Comparison of ENCODE assay signal across 10 cellular contexts in genomic region chr5:172411423-172412111, GRCh38. TPM values are rescaled to one million over a fixed set of nuclear protein-coding genes. Genes with fewer than 3 reads are reported as not detected.
DNase-seq lines count a peak whose midpoint lies in the region; ATAC-seq, FAIRE-seq and TF ChIP-seq lines count a peak whose summit lies in the region.
"Had no signal": no experiment of that assay in that cellular context is flagged by ENCODE, and none has a peak within 500 bp of the region (broad histone marks: within the 10 kb centered on the region; RNA-seq: fewer than 3 reads in every experiment).

No MANE protein-coding gene starts in this region.

- 87% methylated on average over 7 of the region's 7 CpGs for WGBS in HepG2 (ENCODE audit: low lambda C conversion rate)
- 95% methylated on average over 7 of the region's 7 CpGs for WGBS in right lobe of liver (ENCODE audit: insufficient coverage, low coverage, low lambda C conversion rate, missing lambda C conversion rate)

- H2AFZ ChIP-seq in HepG2 (ENCODE audit: low read length) (no peak overlapping the region), neural progenitor cell (replicated peaks) (no peak overlapping the region)

- H3K9me3 ChIP-seq in HepG2 (ENCODE audit: low read length), result no peaks in the 10 kb centered on the region
- H3K9me3 ChIP-seq in right lobe of liver, result no peaks in the 10 kb centered on the region
- H3K9me3 ChIP-seq in neural progenitor cell (ENCODE audit: low read depth), result no peaks in the 10 kb centered on the region
- no peaks in the 10 kb centered on the region for H3K9me3 ChIP-seq in upper lobe of right lung

- no peak overlapping the region for H3K4me3 Mint-ChIP-seq in neural progenitor cell
- H3K4me3 Mint-ChIP-seq in stimulated activated memory B cell treated with anti-CD40 and anti-IgM and Interleukin-4, amounts not matched to agents 10 μg/mL and 1 μg/mL and 100 μg/mL, for 72 hours, result no peak overlapping the region
- H3K4me3 Mint-ChIP-seq: CD4-positive, alpha-beta T cell had no signal

- TF ChIP-seq EP300 in HepG2 (IDR thresholded peaks at IDR 0.05; ENCODE audit: low read depth in 2 of 2, low read length in 2 of 2) (no peak), HepG2 (CRISPR knock-in tag; IDR thresholded peaks at IDR 0.05; ENCODE audit: borderline replicate concordance) (no peak)

- intact Hi-C loops in HepG2 (cut with micrococcal nuclease; ENCODE audit: unreplicated experiment) (no loop called here), right lobe of liver (cut with DNase I) (no loop called here), upper lobe of right lung (cut with DNase I) (no loop called here)

- TF ChIP-seq CTCF in HepG2 (CRISPR knock-in tag; IDR thresholded peaks at IDR 0.05), result no peak
- TF ChIP-seq CTCF in right lobe of liver (IDR thresholded peaks at IDR 0.05), result no peak
- no peak for TF ChIP-seq CTCF in neural progenitor cell (IDR thresholded peaks at IDR 0.05)
- no peak for TF ChIP-seq CTCF in upper lobe of right lung (IDR thresholded peaks at IDR 0.05)

- peak overlapping the region; percentile 16 for H3K27ac Mint-ChIP-seq in neural progenitor cell
- no peak overlapping the region for H3K27ac Mint-ChIP-seq in stimulated activated memory B cell treated with anti-CD40 and anti-IgM and Interleukin-4, amounts not matched to agents 10 μg/mL and 1 μg/mL and 100 μg/mL, for 72 hours
- H3K27ac Mint-ChIP-seq: CD4-positive, alpha-beta T cell had no signal

- H3K27me3 ChIP-seq in HepG2 (ENCODE audit: control insufficient read depth in 1 of 2, insufficient read depth in 2 of 2, low read length in 2 of 2) (no peaks in the 10 kb centered on the region), right lobe of liver (no peaks in the 10 kb centered on the region), neural progenitor cell (no peaks in the 10 kb centered on the region), upper lobe of right lung (no peaks in the 10 kb centered on the region)

- H3K4me1 Mint-ChIP-seq in neural progenitor cell, result peaks cover 32% of the 10 kb centered on the region
- H3K4me1 Mint-ChIP-seq in stimulated activated memory B cell treated with anti-CD40 and anti-IgM and Interleukin-4, amounts not matched to agents 10 μg/mL and 1 μg/mL and 100 μg/mL, for 72 hours, result no peaks in the 10 kb centered on the region

- H3F3A ChIP-seq in neural progenitor cell (ENCODE audit: low read depth), result no peaks in the 10 kb centered on the region

- FAIRE-seq in HepG2 (lab: Jason Lieb, UNC), result no peak

- H3K27me3 Mint-ChIP-seq in neural progenitor cell (ENCODE audit: insufficient read depth, low read depth), result peaks cover 3% of the 10 kb centered on the region
- H3K27me3 Mint-ChIP-seq in stimulated activated memory B cell treated with anti-CD40 and anti-IgM and Interleukin-4, amounts not matched to agents 10 μg/mL and 1 μg/mL and 100 μg/mL, for 72 hours, result peaks cover 38% of the 10 kb centered on the region

- no peaks in the 10 kb centered on the region for H3K36me3 ChIP-seq in HepG2 (replicated peaks in 1 of 2; ENCODE audit: control insufficient read depth in 1 of 2, insufficient read depth in 2 of 2, low read length in 2 of 2)
- H3K36me3 ChIP-seq in right lobe of liver, result no peaks in the 10 kb centered on the region
- H3K36me3 ChIP-seq in neural progenitor cell, result no peaks in the 10 kb centered on the region
- H3K36me3 ChIP-seq in upper lobe of right lung, result no peaks in the 10 kb centered on the region

- peaks cover 8% of the 10 kb centered on the region for H3K36me3 Mint-ChIP-seq in neural progenitor cell
- H3K36me3 Mint-ChIP-seq in stimulated activated memory B cell treated with anti-CD40 and anti-IgM and Interleukin-4, amounts not matched to agents 10 μg/mL and 1 μg/mL and 100 μg/mL, for 72 hours, result no peaks in the 10 kb centered on the region

- ATAC-seq in HepG2 (no peak), right lobe of liver (no peak), upper lobe of right lung (peak; percentile 4), GM18511 (IDR thresholded peaks at IDR 0.05; ENCODE audit: unreplicated experiment) (no peak), GM19023 (IDR thresholded peaks at IDR 0.05; ENCODE audit: unreplicated experiment) (no peak)
- ATAC-seq in stimulated activated memory B cell treated with anti-CD40 and anti-IgM and Interleukin-4, amounts not matched to agents 10 μg/mL and 1 μg/mL and 100 μg/mL, for 72 hours, result no peak

- no peak for TF ChIP-seq RAD21 in HepG2 (CRISPR knock-in tag; IDR thresholded peaks at IDR 0.05)

- DNase-seq in HepG2 (ENCODE audit: low spot score), result no peak
- DNase-seq in right lobe of liver, result no peak
- no peak for DNase-seq in neural progenitor cell (ENCODE audit: low spot score)
- DNase-seq in upper lobe of right lung, result no peak
- DNase-seq: activated gamma-delta T cell treated with Interleukin-2 at 50 U/mL for 16 hours; CD4-positive, alpha-beta T cell had no signal

- BruUV-seq in HepG2 (replicated peaks; lab: Mats Ljungman, UMichigan), result TSS peak; percentile 41

- H3K4me1 ChIP-seq in HepG2 (ENCODE audit: insufficient read depth, low read length), result peaks cover 38% of the 10 kb centered on the region
- H3K4me1 ChIP-seq in right lobe of liver, result peaks cover 0 to 18% (median 8%) of the 10 kb centered on the region in 4 donors
- no peaks in the 10 kb centered on the region for H3K4me1 ChIP-seq in neural progenitor cell
- peaks cover 45% of the 10 kb centered on the region for H3K4me1 ChIP-seq in upper lobe of right lung

- H3K79me2 ChIP-seq in HepG2 (ENCODE audit: insufficient read depth, low read length) (no peaks in the 10 kb centered on the region), neural progenitor cell (ENCODE audit: low read depth) (peaks cover 5% of the 10 kb centered on the region)

- CTCF ChIA-PET in HepG2 (lab: Yijun Ruan, JAX; ENCODE audit: low intra/inter-chr PET ratio, low total read pairs), result no interaction called here

- H3K9ac ChIP-seq in HepG2 (ENCODE audit: insufficient read depth, low read depth, low read length) (no peak overlapping the region), neural progenitor cell (no peak overlapping the region)

- H3K4me3 ChIP-seq in HepG2 (replicated peaks in 1 of 3; ENCODE audit: insufficient read depth in 1 of 3, low read depth in 2 of 3, low read length in 3 of 3) (no peak overlapping the region), right lobe of liver (no peak overlapping the region), neural progenitor cell (no peak overlapping the region), upper lobe of right lung (no peak overlapping the region)

- no peaks in the 10 kb centered on the region for H4K20me1 ChIP-seq in HepG2 (ENCODE audit: insufficient read depth, low read length)
- H4K20me1 ChIP-seq in neural progenitor cell (ENCODE audit: low read depth), result peaks cover 34% of the 10 kb centered on the region

- POLR2A ChIA-PET in HepG2 (lab: Yijun Ruan, JAX), result interaction anchor here (0.7 kb wide), 1 partner anchor 19 kb away, joined by 3 read pairs; no protein-coding TSS in a partner anchor

- H3K27ac ChIP-seq in HepG2 (ENCODE audit: extremely low read length, insufficient read depth, low read length) (no peak overlapping the region), right lobe of liver (no peak overlapping the region), cingulate gyrus (ENCODE audit: low read depth, low read length) (peak overlapping the region; percentile 39), neural progenitor cell (peak overlapping the region; percentile 1), upper lobe of right lung (peak overlapping the region; percentile 63)

- H3K4me2 ChIP-seq in HepG2 (ENCODE audit: low read depth, low read length) (no peak overlapping the region), neural progenitor cell (no peak overlapping the region)

- TF ChIP-seq POLR2A in HepG2 (IDR thresholded peaks at IDR 0.05; ENCODE audit: insufficient read depth in 1 of 2, low read depth in 2 of 2, low read length in 2 of 2) (no peak), right lobe of liver (IDR thresholded peaks at IDR 0.05) (no peak)

- H3K9me3 Mint-ChIP-seq in neural progenitor cell, result no peaks in the 10 kb centered on the region
- peaks cover 5% of the 10 kb centered on the region for H3K9me3 Mint-ChIP-seq in stimulated activated memory B cell treated with anti-CD40 and anti-IgM and Interleukin-4, amounts not matched to agents 10 μg/mL and 1 μg/mL and 100 μg/mL, for 72 hours
- H3K9me3 Mint-ChIP-seq: CD4-positive, alpha-beta T cell had no signal

- in situ Hi-C loops in HepG2 (cut with HindIII; ENCODE audit: extremely low pct_ligation_motif_present, low pct_unique_long_range_greater_than_20kb), result no loop called here

RNA-seq across cellular contexts. Expression of gene SH3PXD2B, which starts 42.8 kb away (rescaled TPM):
- total RNA-seq in HepG2 (2016; rRNA removed; fragmentation: Illumina TruSeq; extraction: Trizol), result 3.4 and 3.8 TPM in 2 replicates
- total RNA-seq in HepG2 (2016; cell fraction: cytosol; rRNA removed; fragmentation: Illumina TruSeq; extraction: Trizol; ENCODE audit: low read depth), result 1.1 and 1.3 TPM in 2 replicates
- total RNA-seq in HepG2 (2016; cell fraction: insoluble cytoplasmic fraction; rRNA removed; fragmentation: Illumina TruSeq; extraction: Trizol), result 3.2 and 3.8 TPM in 2 replicates
- 1.5 and 2.4 TPM in 2 replicates for total RNA-seq in HepG2 (2016; cell fraction: membrane; rRNA removed; fragmentation: Illumina TruSeq; extraction: Trizol)
- 3.8 TPM in 2 replicates for total RNA-seq in HepG2 (2016; cell fraction: nucleus; rRNA removed; fragmentation: Illumina TruSeq; extraction: Trizol)
- polyA plus RNA-seq in HepG2 (2011; rRNA removed), result 4.6 and 5.3 TPM in 2 replicates
- polyA plus RNA-seq in HepG2 (2011; cell fraction: cytosol; rRNA removed), result 1.9 and 2.4 TPM in 2 replicates
- 6.3 and 6.6 TPM in 2 replicates for polyA plus RNA-seq in HepG2 (2011; cell fraction: nucleus; rRNA removed)
- polyA plus RNA-seq in HepG2 (2012), result 3.7 and 4.6 TPM in 2 replicates
- polyA plus RNA-seq in HepG2 (2016; cell fraction: cytosol; fragmentation: Illumina TruSeq; extraction: Trizol; ENCODE audit: low read depth), result 0.45 and 0.58 TPM in 2 replicates
- polyA plus RNA-seq in HepG2 (2016; cell fraction: insoluble cytoplasmic fraction; fragmentation: Illumina TruSeq; extraction: Trizol; ENCODE audit: low read depth), result 4.5 and 5.7 TPM in 2 replicates
- 0.58 and 1.3 TPM in 2 replicates for polyA plus RNA-seq in HepG2 (2016; cell fraction: membrane; fragmentation: Illumina TruSeq; extraction: Trizol; ENCODE audit: low read depth)
- 4.4 and 5.5 TPM in 2 replicates for polyA plus RNA-seq in HepG2 (2016; cell fraction: nucleus; fragmentation: Illumina TruSeq; extraction: Trizol; ENCODE audit: insufficient read depth, low read depth)
- 6.5 and 8.9 TPM in 2 replicates for polyA minus RNA-seq in HepG2 (2011; rRNA and poly(A)+ RNA removed; ENCODE audit: low replicate concordance)
- 4.5 and 5.0 TPM in 2 replicates for polyA minus RNA-seq in HepG2 (2011; cell fraction: cytosol; rRNA and poly(A)+ RNA removed)
- 4.5 and 4.7 TPM in 2 replicates for polyA minus RNA-seq in HepG2 (2011; cell fraction: nucleus; rRNA and poly(A)+ RNA removed)
- 1 to 10 TPM; 2.5 to 6.8 (median 5.2) TPM for total RNA-seq in right lobe of liver
- total RNA-seq in neural progenitor cell (ENCODE audit: low replicate concordance), result 27.3 and 46.3 TPM in 2 replicates
- total RNA-seq in upper lobe of right lung, result 46.2 TPM

Comparison
In these comparisons a context has a peak if more than half of its experiments do, and no peak if none do; other contexts are left out.
1. H3K27ac ChIP-seq: peak in cingulate gyrus (single experiment), neural progenitor cell (single experiment) and upper lobe of right lung (single experiment); none in HepG2 (single experiment) and right lobe of liver (0 of 3).